In the genomic region with DNA sequence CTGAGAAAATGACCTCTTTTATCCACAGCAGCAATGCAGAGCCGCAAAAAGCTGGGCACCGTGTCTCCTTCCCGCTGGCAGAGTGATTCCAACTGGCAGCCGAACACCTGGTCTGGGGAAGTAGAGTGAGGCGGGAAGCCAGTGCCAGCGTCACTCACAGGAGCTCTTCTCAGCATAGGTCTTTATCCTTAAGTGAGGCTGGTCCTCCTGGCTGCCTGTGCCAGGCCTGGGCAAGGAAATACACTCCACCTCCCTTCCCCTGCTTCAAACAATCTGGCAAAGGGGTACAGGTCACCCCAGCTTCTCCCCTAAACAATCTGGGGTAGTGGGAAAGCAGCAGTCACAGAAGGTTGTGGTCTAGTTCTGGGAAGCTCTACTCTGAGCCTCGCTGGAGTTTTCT, we compare ENCODE assay signal across 10 cellular contexts.
DNase-seq lines count a peak whose midpoint lies in the region; ATAC-seq and TF ChIP-seq lines count a peak whose summit lies in the region.
"Had no signal": no experiment of that assay in that cellular context is flagged by ENCODE, and none has a peak within 500 bp of the region (broad histone marks: within the 10 kb centered on the region; RNA-seq: fewer than 3 reads in every experiment).

No MANE protein-coding gene starts in this region.

- no peaks in the 10 kb centered on the region for H3K9me3 ChIP-seq in neutrophil
- H3K9me3 ChIP-seq: ovary had no signal

- ATAC-seq in activated naive CD8-positive, alpha-beta T cell treated with anti-CD3 and anti-CD28 coated beads, Interleukin-2, amount 50 U/mL, for 24 hours, result no peak

- peak overlapping the region; percentile 61 for H3K4me3 Mint-ChIP-seq in activated naive CD8-positive, alpha-beta T cell treated with anti-CD3 and anti-CD28 coated beads, Interleukin-2, amount 50 U/mL, for 24 hours

- peak overlapping the region; percentile 99 for H3K27ac ChIP-seq in neutrophil
- H3K27ac ChIP-seq: brain microvascular endothelial cell, ovary had no signal

- TF ChIP-seq CTCF in neutrophil (IDR thresholded peaks at IDR 0.05), result no peak

- peaks cover 69% of the 10 kb centered on the region for H3K36me3 ChIP-seq in neutrophil
- H3K36me3 ChIP-seq: brain microvascular endothelial cell, ovary had no signal

- peak; percentile 22 for DNase-seq in NCI-H345 (lab: John Stamatoyannopoulos, UW)
- no peak for DNase-seq in NCI-H345 treated with DMSO at 0.1 percent for 48 hours (lab: John Stamatoyannopoulos, UW; ENCODE audit: unreplicated experiment)
- no peak for DNase-seq in activated naive CD8-positive, alpha-beta T cell treated with anti-CD3 and anti-CD28 coated beads, Interleukin-2, amount 50 U/mL, for 24 hours
- no peak for DNase-seq in HPDE6-E6E7 (ENCODE audit: extremely low spot score)
- DNase-seq in NCI-H2171 treated with DMSO at 0.1 percent for 48 hours (lab: John Stamatoyannopoulos, UW), result no peak
- DNase-seq: ACHN, brain microvascular endothelial cell, glutamatergic neuron had no signal

- no peaks in the 10 kb centered on the region for H3K9me3 Mint-ChIP-seq in activated naive CD8-positive, alpha-beta T cell treated with anti-CD3 and anti-CD28 coated beads, Interleukin-2, amount 50 U/mL, for 24 hours

- peak overlapping the region; percentile 71 for H3K27ac Mint-ChIP-seq in activated naive CD8-positive, alpha-beta T cell treated with anti-CD3 and anti-CD28 coated beads, Interleukin-2, amount 50 U/mL, for 24 hours

- H3K4me1 ChIP-seq in neutrophil (ENCODE audit: control insufficient read depth in 1 of 2, insufficient read depth in 1 of 2, low read depth in 1 of 2, low read length in 1 of 2), result peaks cover 79 to 91% of the 10 kb centered on the region in 2 experiments

- H3K4me3 ChIP-seq in neutrophil (ENCODE audit: low read depth in 1 of 2, low read length in 1 of 2), result peak overlapping the region; percentile 97 to 100

- no peaks in the 10 kb centered on the region for H3K27me3 ChIP-seq in neutrophil
- H3K27me3 ChIP-seq: ovary had no signal

- peaks cover 47% of the 10 kb centered on the region for H3K36me3 Mint-ChIP-seq in activated naive CD8-positive, alpha-beta T cell treated with anti-CD3 and anti-CD28 coated beads, Interleukin-2, amount 50 U/mL, for 24 hours (ENCODE audit: low read depth)

- no peaks in the 10 kb centered on the region for H3K27me3 Mint-ChIP-seq in activated naive CD8-positive, alpha-beta T cell treated with anti-CD3 and anti-CD28 coated beads, Interleukin-2, amount 50 U/mL, for 24 hours

- peaks cover 60% of the 10 kb centered on the region for H3K4me1 Mint-ChIP-seq in activated naive CD8-positive, alpha-beta T cell treated with anti-CD3 and anti-CD28 coated beads, Interleukin-2, amount 50 U/mL, for 24 hours
